In the genomic region with DNA sequence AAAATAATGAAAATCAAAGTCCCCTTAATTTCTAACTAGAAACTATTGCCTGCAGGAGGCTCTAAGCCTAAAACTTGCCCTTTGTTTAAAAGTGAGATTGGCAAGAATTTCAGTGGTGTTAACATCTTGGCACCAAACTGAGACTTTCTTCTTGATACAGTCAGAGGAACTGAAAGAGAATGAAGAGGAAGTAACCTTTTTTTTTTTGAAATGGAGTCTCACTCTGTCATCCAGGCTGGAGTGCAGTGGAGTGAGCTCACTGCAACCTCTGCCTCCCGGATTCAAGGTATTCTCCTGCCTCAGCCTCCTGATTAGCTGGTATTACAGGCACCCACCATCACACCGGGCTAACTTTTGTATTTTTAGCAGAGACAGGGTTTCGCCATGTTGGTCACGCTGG, we compare ENCODE assay signal across 9 cellular contexts. TPM values are rescaled to one million over a fixed set of nuclear protein-coding genes. Genes with fewer than 3 reads are reported as not detected.
DNase-seq lines count a peak whose midpoint lies in the region; ATAC-seq and TF ChIP-seq lines count a peak whose summit lies in the region.
"Had no signal": no experiment of that assay in that cellular context is flagged by ENCODE, and none has a peak within 500 bp of the region (broad histone marks: within the 10 kb centered on the region; RNA-seq: fewer than 3 reads in every experiment).

No MANE protein-coding gene starts in this region.

- POLR2A ChIA-PET in activated B cell treated with CpG ODN at 0.5 μM for 24 hours (lab: Charles Lee) = no interaction called here

- no peak for TF ChIP-seq CTCF in activated B cell treated with CpG ODN at 0.5 μM for 24 hours (IDR thresholded peaks at IDR 0.05)

- H3K4me1 Mint-ChIP-seq in activated B cell treated with CpG ODN at 0.5 μM for 24 hours (peaks cover 36% of the 10 kb centered on the region), immature natural killer cell (peaks cover 26 to 39% of the 10 kb centered on the region in 2 donors)
- H3K4me1 Mint-ChIP-seq in stimulated activated naive B cell treated with anti-CD40 and anti-IgM and Interleukin-4, amounts not matched to agents 10 μg/mL and 1 μg/mL and 100 μg/mL, for 72 hours = peaks cover 14 to 18% of the 10 kb centered on the region in 2 donors
- H3K4me1 Mint-ChIP-seq in activated T-cell treated with anti-CD3 and anti-CD28 coated beads, Interleukin-2, amount 50 U/mL, for 24 hours (ENCODE audit: low read depth) = peaks cover 40% of the 10 kb centered on the region

- intact Hi-C loops in activated B cell treated with CpG ODN at 0.5 μM for 24 hours (cut with micrococcal nuclease) = loop anchor here (1.0 to 10.0 kb wide), 2 partner anchors 144 to 814 kb away; no protein-coding TSS in a partner anchor

- H3K27me3 Mint-ChIP-seq in activated B cell treated with CpG ODN at 0.5 μM for 24 hours = no peaks in the 10 kb centered on the region
- H3K27me3 Mint-ChIP-seq in stimulated activated naive B cell treated with anti-CD40 and anti-IgM and Interleukin-4, amounts not matched to agents 10 μg/mL and 1 μg/mL and 100 μg/mL, for 72 hours = no peaks in the 10 kb centered on the region
- H3K27me3 Mint-ChIP-seq in activated T-cell treated with anti-CD3 and anti-CD28 coated beads, Interleukin-2, amount 50 U/mL, for 24 hours = no peaks in the 10 kb centered on the region
- H3K27me3 Mint-ChIP-seq in immature natural killer cell (ENCODE audit: low read depth in 3 of 3) = peaks cover 2 to 4% (median 4%) of the 10 kb centered on the region in 3 donors

- H3K9me3 Mint-ChIP-seq in activated B cell treated with CpG ODN at 0.5 μM for 24 hours (no peaks in the 10 kb centered on the region), immature natural killer cell (no peaks in the 10 kb centered on the region)
- no peaks in the 10 kb centered on the region for H3K9me3 Mint-ChIP-seq in stimulated activated naive B cell treated with anti-CD40 and anti-IgM and Interleukin-4, amounts not matched to agents 10 μg/mL and 1 μg/mL and 100 μg/mL, for 72 hours
- H3K9me3 Mint-ChIP-seq in activated T-cell treated with anti-CD3 and anti-CD28 coated beads, Interleukin-2, amount 50 U/mL, for 24 hours = no peaks in the 10 kb centered on the region
- H3K9me3 Mint-ChIP-seq in activated naive CD4-positive, alpha-beta T cell treated with anti-CD3 and anti-CD28 coated beads, Interleukin-2, amount 50 U/mL, for 72 hours = no peaks in the 10 kb centered on the region

- H3K36me3 Mint-ChIP-seq in activated B cell treated with CpG ODN at 0.5 μM for 24 hours (ENCODE audit: low read depth) (peaks cover 4% of the 10 kb centered on the region), immature natural killer cell (no peaks in the 10 kb centered on the region)
- peaks cover 4 to 7% of the 10 kb centered on the region in 2 donors for H3K36me3 Mint-ChIP-seq in stimulated activated naive B cell treated with anti-CD40 and anti-IgM and Interleukin-4, amounts not matched to agents 10 μg/mL and 1 μg/mL and 100 μg/mL, for 72 hours
- H3K36me3 Mint-ChIP-seq in activated T-cell treated with anti-CD3 and anti-CD28 coated beads, Interleukin-2, amount 50 U/mL, for 24 hours (ENCODE audit: low read depth) = peaks cover 15% of the 10 kb centered on the region
- peaks cover 0 to 4% of the 10 kb centered on the region in 2 donors for H3K36me3 Mint-ChIP-seq in activated naive CD4-positive, alpha-beta T cell treated with anti-CD3 and anti-CD28 coated beads, Interleukin-2, amount 50 U/mL, for 72 hours

- peak overlapping the region; percentile 58 for H3K4me3 Mint-ChIP-seq in activated B cell treated with CpG ODN at 0.5 μM for 24 hours
- peak overlapping the region in 1 of 2 donors; percentile 11 for H3K4me3 Mint-ChIP-seq in stimulated activated naive B cell treated with anti-CD40 and anti-IgM and Interleukin-4, amounts not matched to agents 10 μg/mL and 1 μg/mL and 100 μg/mL, for 72 hours
- H3K4me3 Mint-ChIP-seq in activated T-cell treated with anti-CD3 and anti-CD28 coated beads, Interleukin-2, amount 50 U/mL, for 24 hours = no peak overlapping the region
- no peak overlapping the region for H3K4me3 Mint-ChIP-seq in immature natural killer cell

- ATAC-seq in GM19463 (IDR thresholded peaks at IDR 0.05; ENCODE audit: unreplicated experiment) (peak; percentile 44), HG03175 (IDR thresholded peaks at IDR 0.05; ENCODE audit: unreplicated experiment) (peak; percentile 61), activated B cell treated with CpG ODN at 0.5 μM for 24 hours (ENCODE audit: low read depth) (peak; percentile 39)
- peak; percentile 71 to 72 for ATAC-seq in stimulated activated naive B cell treated with anti-CD40 and anti-IgM and Interleukin-4, amounts not matched to agents 10 μg/mL and 1 μg/mL and 100 μg/mL, for 72 hours (replicated peaks)
- ATAC-seq in activated naive CD4-positive, alpha-beta T cell treated with anti-CD3 and anti-CD28 coated beads, Interleukin-2, amount 50 U/mL, for 72 hours = no peak

- peak; percentile 22 for DNase-seq in activated B cell treated with CpG ODN at 0.5 μM for 24 hours
- peak; percentile 17 for DNase-seq in stimulated activated naive B cell treated with anti-CD40 and anti-IgM and Interleukin-4, amounts not matched to agents 10 μg/mL and 1 μg/mL and 100 μg/mL, for 72 hours
- no peak for DNase-seq in COR-L47 (lab: John Stamatoyannopoulos, UW)
- no peak for DNase-seq in activated T-cell treated with anti-CD3 and anti-CD28 coated beads, Interleukin-2, amount 50 U/mL, for 24 hours
- DNase-seq in activated naive CD4-positive, alpha-beta T cell treated with anti-CD3 and anti-CD28 coated beads, Interleukin-2, amount 50 U/mL, for 72 hours (ENCODE audit: low spot score in 2 of 2) = no peak
- no peak for DNase-seq in immature natural killer cell
- DNase-seq: left cardiac atrium had no signal

- peak overlapping the region; percentile 82 for H3K27ac Mint-ChIP-seq in activated B cell treated with CpG ODN at 0.5 μM for 24 hours
- H3K27ac Mint-ChIP-seq in stimulated activated naive B cell treated with anti-CD40 and anti-IgM and Interleukin-4, amounts not matched to agents 10 μg/mL and 1 μg/mL and 100 μg/mL, for 72 hours = peak overlapping the region; percentile 65
- no peak overlapping the region for H3K27ac Mint-ChIP-seq in activated T-cell treated with anti-CD3 and anti-CD28 coated beads, Interleukin-2, amount 50 U/mL, for 24 hours
- H3K27ac Mint-ChIP-seq in activated naive CD4-positive, alpha-beta T cell treated with anti-CD3 and anti-CD28 coated beads, Interleukin-2, amount 50 U/mL, for 72 hours = peak overlapping the region in 1 of 2 donors; percentile 70
- H3K27ac Mint-ChIP-seq in immature natural killer cell = no peak overlapping the region

- CTCF ChIA-PET in activated B cell treated with CpG ODN at 0.5 μM for 24 hours (lab: Charles Lee) = interaction anchor here (1.9 kb wide), 1 partner anchor 144 kb away, joined by 8 read pairs; no protein-coding TSS in a partner anchor

RNA-seq across cellular contexts. Expression of a gene that starts 3.6 kb away (rescaled TPM):
- total RNA-seq in activated B cell treated with CpG ODN at 0.5 μM for 24 hours = 24.2 and 30.8 TPM in 2 replicates
- total RNA-seq in activated naive CD4-positive, alpha-beta T cell treated with anti-CD3 and anti-CD28 coated beads, Interleukin-2, amount 50 U/mL, for 72 hours = 1 to 10 TPM; 7.4 to 9.5 TPM
- 1 to 10 TPM; 2.3 to 4.7 (median 3.0) TPM for polyA plus RNA-seq in immature natural killer cell

RNA-seq across cellular contexts. Expression of a gene that starts 5.4 kb away (rescaled TPM):
- total RNA-seq in activated B cell treated with CpG ODN at 0.5 μM for 24 hours = 7.0 and 9.3 TPM in 2 replicates
- 10 to 100 TPM in 1 of 2 donors, 1 to 10 TPM in 1; 6.0 to 10.3 TPM for total RNA-seq in activated naive CD4-positive, alpha-beta T cell treated with anti-CD3 and anti-CD28 coated beads, Interleukin-2, amount 50 U/mL, for 72 hours
- 1 to 10 TPM; 3.1 to 4.1 (median 3.2) TPM for polyA plus RNA-seq in immature natural killer cell

Comparison
In these comparisons a context has a peak if more than half of its experiments do, and no peak if none do; other contexts are left out.
1. ATAC-seq: peak in GM19463 (single experiment), HG03175 (single experiment), activated B cell treated with CpG ODN at 0.5 μM for 24 hours (single experiment) and stimulated activated naive B cell treated with anti-CD40 and anti-IgM and Interleukin-4, amounts not matched to agents 10 μg/mL and 1 μg/mL and 100 μg/mL, for 72 hours (2 of 2); none in activated naive CD4-positive, alpha-beta T cell treated with anti-CD3 and anti-CD28 coated beads, Interleukin-2, amount 50 U/mL, for 72 hours (0 of 2).
2. DNase-seq: peak in activated B cell treated with CpG ODN at 0.5 μM for 24 hours (single experiment) and stimulated activated naive B cell treated with anti-CD40 and anti-IgM and Interleukin-4, amounts not matched to agents 10 μg/mL and 1 μg/mL and 100 μg/mL, for 72 hours (single experiment); none in COR-L47 (single experiment), activated T-cell treated with anti-CD3 and anti-CD28 coated beads, Interleukin-2, amount 50 U/mL, for 24 hours (single experiment), activated naive CD4-positive, alpha-beta T cell treated with anti-CD3 and anti-CD28 coated beads, Interleukin-2, amount 50 U/mL, for 72 hours (0 of 2) and immature natural killer cell (0 of 3).
3. H3K27ac Mint-ChIP-seq: peak in activated B cell treated with CpG ODN at 0.5 μM for 24 hours (single experiment) and stimulated activated naive B cell treated with anti-CD40 and anti-IgM and Interleukin-4, amounts not matched to agents 10 μg/mL and 1 μg/mL and 100 μg/mL, for 72 hours (single experiment); none in activated T-cell treated with anti-CD3 and anti-CD28 coated beads, Interleukin-2, amount 50 U/mL, for 24 hours (single experiment) and immature natural killer cell (0 of 6).